8 cellular contexts compared by ENCODE assay signal in the genomic region with DNA sequence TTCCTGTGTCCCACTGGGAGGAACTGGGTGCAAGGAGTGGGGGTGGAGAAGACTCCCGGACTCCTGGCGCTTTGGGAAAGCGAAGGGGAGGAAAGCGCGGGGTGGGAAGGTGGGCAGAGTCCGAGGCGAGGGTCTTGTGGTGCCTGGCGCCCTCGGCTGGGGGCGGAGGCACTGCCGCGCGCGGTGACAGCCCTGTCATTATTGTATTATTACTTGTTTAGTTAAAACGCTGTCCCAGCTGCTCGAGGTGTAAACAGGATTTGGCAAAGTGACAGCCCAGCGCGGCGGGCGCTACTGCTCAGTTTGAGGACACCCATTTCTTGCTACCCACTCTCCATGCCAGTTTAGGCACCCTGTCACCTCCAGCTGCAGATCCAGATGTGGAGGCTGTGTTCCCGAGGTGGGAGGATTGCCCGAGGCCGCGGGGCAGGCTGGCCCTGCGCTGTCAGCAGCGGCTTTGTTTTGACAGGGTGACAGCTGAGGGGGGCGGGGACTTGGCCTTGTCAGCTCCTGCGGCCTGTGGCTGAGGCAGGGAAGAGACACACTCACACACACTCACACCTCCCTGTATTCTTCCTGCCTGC. TPM values are rescaled to one million over a fixed set of nuclear protein-coding genes. Genes with fewer than 3 reads are reported as not detected.
A peak's percentile ranks its signal among the peaks of the same experiment; 100 is the strongest.
DNase-seq lines count a peak whose midpoint lies in the region; ATAC-seq and TF ChIP-seq lines count a peak whose summit lies in the region.

No MANE protein-coding gene starts in this region.

- ATAC-seq in HG03378 (IDR thresholded peaks at IDR 0.05; ENCODE audit: unreplicated experiment) (peak; percentile 52), mucosa of descending colon (peak; percentile 72)

- peaks cover 30% of the 10 kb centered on the region for H3K4me1 ChIP-seq in mucosa of descending colon (ENCODE audit: low read depth)

- H3K9me3 ChIP-seq in mucosa of descending colon = no peaks in the 10 kb centered on the region

- intact Hi-C loops in mucosa of descending colon (cut with DNase I, micrococcal nuclease) = loop anchor here in 1 of 2 donors (10.0 kb wide), 1 partner anchor 96 kb away; a partner anchor contains a TSS

- DNase-seq in Ammon's horn (ENCODE audit: low spot score) = peak; percentile 97
- DNase-seq in GM19238 (ENCODE audit: insufficient read length, low spot score) = peak; percentile 51
- DNase-seq in NOMO-1 treated with DMSO at 0.1 percent for 48 hours (lab: John Stamatoyannopoulos, UW; ENCODE audit: unreplicated experiment) = peak; percentile 55
- peak; percentile 75 for DNase-seq in activated T-cell treated with anti-CD3 and anti-CD28 coated beads for 24 hours (ENCODE audit: low read depth)
- peak; percentile 75 for DNase-seq in epithelial cell of esophagus (ENCODE audit: low read depth)
- peak; percentile 89 to 94 (median 94) for DNase-seq in mucosa of descending colon
- peak; percentile 75 for DNase-seq in stimulated activated CD8-positive, alpha-beta memory T cell treated with anti-CD3 and anti-CD28 coated beads, Interleukin-4, amount 100 ng/mL, for 24 hours (ENCODE audit: low read depth)

- no peak for TF ChIP-seq CTCF in epithelial cell of esophagus (IDR thresholded peaks at IDR 0.05; ENCODE audit: insufficient read depth, low read depth, low read length, missing control alignments)
- TF ChIP-seq CTCF in mucosa of descending colon (IDR thresholded peaks at IDR 0.05) = no peak

- H3K36me3 ChIP-seq in mucosa of descending colon (ENCODE audit: low read depth) = no peaks in the 10 kb centered on the region

- H3K4me3 ChIP-seq in epithelial cell of esophagus (ENCODE audit: low read length) (peak overlapping the region; percentile 85), mucosa of descending colon (peak overlapping the region; percentile 61)

RNA-seq across cellular contexts. Expression of a gene that starts 1.0 kb away (rescaled TPM):
- 10 to 100 TPM; 27.2 to 49.1 (median 27.5) TPM for total RNA-seq in mucosa of descending colon

RNA-seq across cellular contexts. Expression of a gene that starts 29.2 kb away (rescaled TPM):
- total RNA-seq in mucosa of descending colon = not detected

Comparison
In these comparisons a context has a peak if more than half of its experiments do, and no peak if none do; other contexts are left out.
1. Peak in every context shown above with its lines: DNase-seq, ATAC-seq and H3K4me3 ChIP-seq.